Comparison of ENCODE assay signal across 1 cellular context in genomic region chr3:53161820-53162671, GRCh38.
A peak's percentile ranks its signal among the peaks of the same experiment; 100 is the strongest.
TF ChIP-seq lines count a peak whose summit lies in the region.

No MANE protein-coding gene starts in this region.

TF ChIP-seq in IMR-90, 13 proteins besides CTCF, POLR2A, EP300 and RAD21:
- TF ChIP-seq NFE2L2 (IDR thresholded peaks at IDR 0.05; ENCODE audit: low read depth, low read length), result no peak
- peak; percentile 4; the same call in 1 of the 2 replicates for TF ChIP-seq MAZ (IDR thresholded peaks at IDR 0.05; ENCODE audit: borderline replicate concordance, low read depth, low read length)
